Comparison of ENCODE assay signal across 22 cellular contexts in genomic region chr2:197357986-197358385, GRCh38. TPM values are rescaled to one million over a fixed set of nuclear protein-coding genes. Genes with fewer than 3 reads are reported as not detected.
DNase-seq lines count a peak whose midpoint lies in the region; TF ChIP-seq lines count a peak whose summit lies in the region.
"Had no signal": no experiment of that assay in that cellular context is flagged by ENCODE, and none has a peak within 500 bp of the region (broad histone marks: within the 10 kb centered on the region; RNA-seq: fewer than 3 reads in every experiment).

No MANE protein-coding gene starts in this region.

- H3K4ac ChIP-seq in trophoblast cell (ENCODE audit: low read depth, low read length), result no peak overlapping the region

- CTCF ChIA-PET in CD4-positive, alpha-beta memory T cell (lab: Charles Lee; ENCODE audit: partially characterized antibody), result interaction anchor here (0.7 to 4.0 kb wide), 8 partner anchors 17 to 245 kb away, joined by 3 to 21 read pairs (median 6); no protein-coding TSS in a partner anchor

- H3K9me3 Mint-ChIP-seq in nephron progenitor cell, result peaks cover 7% of the 10 kb centered on the region
- H3K9me3 Mint-ChIP-seq in CD4-positive, alpha-beta memory T cell, result peaks cover 0 to 2% (median 0%) of the 10 kb centered on the region in 8 donors
- H3K9me3 Mint-ChIP-seq: CD4-positive, alpha-beta T cell had no signal

- H2BK12ac ChIP-seq in trophoblast cell (ENCODE audit: low read length), result no peak overlapping the region

- no peak overlapping the region for H3K27ac ChIP-seq in trophoblast cell (ENCODE audit: low read depth, low read length)
- no peak overlapping the region for H3K27ac ChIP-seq in CD4-positive, alpha-beta memory T cell (ENCODE audit: low read depth, low read length)
- H3K27ac ChIP-seq: A549; BLaER1 treated with 17β-estradiol and CSF1 and Interleukin-3, amounts not matched to agents 10 nM and 100 nM; GM23248 had no signal

- H4K91ac ChIP-seq in trophoblast cell (ENCODE audit: low read depth, low read length), result no peak overlapping the region

- no peak overlapping the region for H3K4me3 ChIP-seq in trophoblast cell (ENCODE audit: low read depth, low read length)
- no peak overlapping the region for H3K4me3 ChIP-seq in CD4-positive, alpha-beta memory T cell (ENCODE audit: low read length in 2 of 2)
- H3K4me3 ChIP-seq: A549; BLaER1 treated with 17β-estradiol and CSF1 and Interleukin-3, amounts not matched to agents 10 nM and 100 nM; GM23248 had no signal

- H3K9me3 ChIP-seq in trophoblast cell (ENCODE audit: insufficient read depth, low read depth, low read length), result no peaks in the 10 kb centered on the region
- H3K9me3 ChIP-seq in CD4-positive, alpha-beta memory T cell (ENCODE audit: control insufficient read depth in 1 of 2, low read length in 2 of 2), result no peaks in the 10 kb centered on the region
- H3K9me3 ChIP-seq: BE2C; BLaER1 treated with 17β-estradiol and CSF1 and Interleukin-3, amounts not matched to agents 10 nM and 100 nM had no signal

- no peak overlapping the region for H3K23ac ChIP-seq in trophoblast cell (ENCODE audit: low read length)

- no peak for TF ChIP-seq CTCF in nephron progenitor cell (IDR thresholded peaks at IDR 0.05)

- intact Hi-C loops in CD4-positive, alpha-beta memory T cell (cut with micrococcal nuclease), result loop anchor here (2.0 to 5.0 kb wide), 2 partner anchors 29 to 46 kb away; partner anchors contain the start of gene ANKRD44

- H4K12ac ChIP-seq in trophoblast cell (ENCODE audit: low read depth, low read length), result no peak overlapping the region

- H3K79me2 ChIP-seq in trophoblast cell (ENCODE audit: control insufficient read depth, insufficient read depth, low read length, poor library complexity), result no peaks in the 10 kb centered on the region

- no peak overlapping the region for H2BK5ac ChIP-seq in trophoblast cell (ENCODE audit: low read depth, low read length, poor library complexity)

- H2AFZ ChIP-seq in trophoblast cell (ENCODE audit: insufficient read depth, low read length, poor library complexity), result no peak overlapping the region
- H2AFZ ChIP-seq: GM23248 had no signal

- no peak overlapping the region for H3K4me3 Mint-ChIP-seq in nephron progenitor cell
- H3K4me3 Mint-ChIP-seq in CD4-positive, alpha-beta memory T cell, result no peak overlapping the region
- H3K4me3 Mint-ChIP-seq: CD14-positive monocyte; CD4-positive, alpha-beta T cell had no signal

- H3K27me3 Mint-ChIP-seq in nephron progenitor cell (ENCODE audit: low read depth, poor library complexity), result peaks cover 4% of the 10 kb centered on the region
- H3K27me3 Mint-ChIP-seq in CD4-positive, alpha-beta memory T cell, result no peaks in the 10 kb centered on the region
- H3K27me3 Mint-ChIP-seq: CD4-positive, alpha-beta T cell had no signal

- H3K4me1 ChIP-seq in trophoblast cell (ENCODE audit: control insufficient read depth in 1 of 2, insufficient read depth in 2 of 2, low read length in 2 of 2), result peaks cover 3% of the 10 kb centered on the region in 2 experiments
- peaks cover 12% of the 10 kb centered on the region for H3K4me1 ChIP-seq in CD4-positive, alpha-beta memory T cell (ENCODE audit: insufficient read depth, low read length)
- H3K4me1 ChIP-seq: A549; BLaER1 treated with 17β-estradiol and CSF1 and Interleukin-3, amounts not matched to agents 10 nM and 100 nM had no signal

- H3K9ac ChIP-seq in trophoblast cell (ENCODE audit: low read length), result no peak overlapping the region
- H3K9ac ChIP-seq: BLaER1 treated with 17β-estradiol and CSF1 and Interleukin-3, amounts not matched to agents 10 nM and 100 nM; GM23248 had no signal

- peak; percentile 85 for DNase-seq in ELF-1 (ENCODE audit: low read depth, low spot score)
- DNase-seq in islet precursor cell, result peak; percentile 92
- no peak for DNase-seq in nephron progenitor cell
- peak; percentile 9 to 42 for DNase-seq in trophoblast cell
- no peak for DNase-seq in CD4-positive, alpha-beta memory T cell
- no peak for DNase-seq in NCI-H524 (lab: John Stamatoyannopoulos, UW)
- no peak for DNase-seq in NCI-H2107 treated with DMSO at 0.1 percent for 48 hours (lab: John Stamatoyannopoulos, UW; ENCODE audit: unreplicated experiment)
- DNase-seq: 8988T; ACHN; AML-193; BE2C; Calu3; CD4-positive, alpha-beta T cell; COR-L47; DMS53; DMS79 treated with DMSO at 0.1 percent for 48 hours; GM23248; H7; HCEC 1CT had no signal

- H3K27ac Mint-ChIP-seq in nephron progenitor cell, result peak overlapping the region; percentile 89
- H3K27ac Mint-ChIP-seq in CD4-positive, alpha-beta memory T cell, result peak overlapping the region in 1 of 7 donors; percentile 52
- H3K27ac Mint-ChIP-seq: CD14-positive monocyte; CD4-positive, alpha-beta T cell had no signal

- no peak overlapping the region for H3K18ac ChIP-seq in trophoblast cell (ENCODE audit: low read length)

- H2BK120ac ChIP-seq in trophoblast cell (ENCODE audit: insufficient read depth, low read length, poor library complexity), result no peak overlapping the region

- H3K36me3 ChIP-seq in trophoblast cell (ENCODE audit: control insufficient read depth in 1 of 2, insufficient read depth in 2 of 2, low read length in 2 of 2), result no peaks in the 10 kb centered on the region
- no peaks in the 10 kb centered on the region for H3K36me3 ChIP-seq in CD4-positive, alpha-beta memory T cell (ENCODE audit: insufficient read depth, low read length)
- H3K36me3 ChIP-seq: BE2C; BLaER1 treated with 17β-estradiol and CSF1 and Interleukin-3, amounts not matched to agents 10 nM and 100 nM had no signal

- no peak overlapping the region for H4K8ac ChIP-seq in trophoblast cell (ENCODE audit: low read depth, low read length)

- H3K4me2 ChIP-seq in trophoblast cell (ENCODE audit: low read length), result no peak overlapping the region
- H3K4me2 ChIP-seq: A549; BLaER1 treated with 17β-estradiol and CSF1 and Interleukin-3, amounts not matched to agents 10 nM and 100 nM had no signal

- WGBS in trophoblast cell (ENCODE audit: extremely low coverage, insufficient coverage, insufficient read length), result no CpG with 5 or more reads among the region's 1 CpG

- H3K79me1 ChIP-seq in trophoblast cell (ENCODE audit: low read length), result no peaks in the 10 kb centered on the region

- H3K36me3 Mint-ChIP-seq in nephron progenitor cell (ENCODE audit: low read depth), result no peaks in the 10 kb centered on the region
- H3K36me3 Mint-ChIP-seq in CD4-positive, alpha-beta memory T cell, result no peaks in the 10 kb centered on the region
- H3K36me3 Mint-ChIP-seq: CD14-positive monocyte had no signal

- H2AK5ac ChIP-seq in trophoblast cell (ENCODE audit: low read length), result no peak overlapping the region

- POLR2A ChIA-PET in CD4-positive, alpha-beta memory T cell (lab: Charles Lee; ENCODE audit: partially characterized antibody), result interaction anchor here (1.5 kb wide), 1 partner anchor 49 kb away, joined by 6 read pairs; no protein-coding TSS in a partner anchor

- no peak overlapping the region for H3K14ac ChIP-seq in trophoblast cell (ENCODE audit: low read length)

- peaks cover 11% of the 10 kb centered on the region for H3K4me1 Mint-ChIP-seq in nephron progenitor cell
- H3K4me1 Mint-ChIP-seq in CD4-positive, alpha-beta memory T cell, result peaks cover 12 to 21% (median 16%) of the 10 kb centered on the region in 4 donors

- no peaks in the 10 kb centered on the region for H3K27me3 ChIP-seq in trophoblast cell (ENCODE audit: insufficient read depth, low read length)
- H3K27me3 ChIP-seq in CD4-positive, alpha-beta memory T cell (ENCODE audit: insufficient read depth, low read length), result no peaks in the 10 kb centered on the region
- H3K27me3 ChIP-seq: BE2C; BLaER1 treated with 17β-estradiol and CSF1 and Interleukin-3, amounts not matched to agents 10 nM and 100 nM had no signal

RNA-seq across cellular contexts. Expression of gene ANKRD44, which starts 47.4 kb away (rescaled TPM):
- polyA plus RNA-seq in trophoblast cell (2013), result 2.9 and 4.0 TPM in 2 replicates
- 100 to 1,000 TPM; 229 to 248 TPM for total RNA-seq in CD4-positive, alpha-beta memory T cell
- polyA plus RNA-seq in CD4-positive, alpha-beta memory T cell, result 10 to 100 TPM; 51.5 to 87.9 TPM

Comparison
In these comparisons a context has a peak if more than half of its experiments do, and no peak if none do; other contexts are left out.
1. DNase-seq: peak in ELF-1 (single experiment), islet precursor cell (single experiment) and trophoblast cell (2 of 2); none in nephron progenitor cell (single experiment), CD4-positive, alpha-beta memory T cell (0 of 5), NCI-H524 (0 of 2) and NCI-H2107 treated with DMSO at 0.1 percent for 48 hours (single experiment).